21 cellular contexts compared by ENCODE assay signal in genomic region chrX:39757971-39758370, GRCh38.
DNase-seq lines count a peak whose midpoint lies in the region; ATAC-seq and TF ChIP-seq lines count a peak whose summit lies in the region.
"Had no signal": no experiment of that assay in that cellular context is flagged by ENCODE, and none has a peak within 500 bp of the region (broad histone marks: within the 10 kb centered on the region; RNA-seq: fewer than 3 reads in every experiment).

No MANE protein-coding gene starts in this region.

- no peak for ATAC-seq in CD4-positive, alpha-beta T cell (ENCODE audit: poor library complexity)
- ATAC-seq: left ventricle myocardium superior; naive thymus-derived CD4-positive, alpha-beta T cell; Panc1 had no signal

- H3K27me3 Mint-ChIP-seq in mesothelial cell of epicardium (ENCODE audit: low read depth), result no peaks in the 10 kb centered on the region
- H3K27me3 Mint-ChIP-seq in CD4-positive, alpha-beta T cell, result no peaks in the 10 kb centered on the region
- H3K27me3 Mint-ChIP-seq: activated B cell treated with CpG ODN at 0.5 μM for 24 hours; activated naive CD4-positive, alpha-beta T cell treated with anti-CD3 and anti-CD28 coated beads, Interleukin-2, amount 50 U/mL, for 24 hours; naive thymus-derived CD4-positive, alpha-beta T cell had no signal

- peak overlapping the region; percentile 22 for H3K27ac Mint-ChIP-seq in mesothelial cell of epicardium
- H3K27ac Mint-ChIP-seq in CD4-positive, alpha-beta T cell, result no peak overlapping the region
- H3K27ac Mint-ChIP-seq: activated B cell treated with CpG ODN at 0.5 μM for 24 hours; activated naive CD4-positive, alpha-beta T cell treated with anti-CD3 and anti-CD28 coated beads, Interleukin-2, amount 50 U/mL, for 24 hours; naive thymus-derived CD4-positive, alpha-beta T cell had no signal

- H3K9me3 Mint-ChIP-seq in mesothelial cell of epicardium, result peaks cover 8% of the 10 kb centered on the region
- H3K9me3 Mint-ChIP-seq in CD4-positive, alpha-beta T cell, result no peaks in the 10 kb centered on the region
- H3K9me3 Mint-ChIP-seq: activated B cell treated with CpG ODN at 0.5 μM for 24 hours; activated naive CD4-positive, alpha-beta T cell treated with anti-CD3 and anti-CD28 coated beads, Interleukin-2, amount 50 U/mL, for 24 hours; naive thymus-derived CD4-positive, alpha-beta T cell had no signal

- H3K4me1 Mint-ChIP-seq in mesothelial cell of epicardium, result peaks cover 52% of the 10 kb centered on the region
- H3K4me1 Mint-ChIP-seq in CD4-positive, alpha-beta T cell (ENCODE audit: low read depth), result no peaks in the 10 kb centered on the region
- H3K4me1 Mint-ChIP-seq: activated B cell treated with CpG ODN at 0.5 μM for 24 hours had no signal

- CTCF ChIA-PET in GM10248 (lab: Yijun Ruan, JAX), result no interaction called here
- CTCF ChIA-PET in CD4-positive, alpha-beta T cell (lab: Charles Lee), result no interaction called here

- TF ChIP-seq CTCF in mesothelial cell of epicardium (IDR thresholded peaks at IDR 0.05; ENCODE audit: unreplicated experiment), result no peak
- no peak for TF ChIP-seq CTCF in GM10248 (IDR thresholded peaks at IDR 0.05; ENCODE audit: control extremely low read depth, extremely low read depth, low read depth, missing control alignments)
- no peak for TF ChIP-seq CTCF in CD4-positive, alpha-beta T cell (IDR thresholded peaks at IDR 0.05)

- no peaks in the 10 kb centered on the region for H3K27me3 ChIP-seq in CD4-positive, alpha-beta T cell (ENCODE audit: control insufficient read depth, insufficient read depth, low read length)
- H3K27me3 ChIP-seq: transverse colon had no signal

- POLR2A ChIA-PET in GM10248 (lab: Yijun Ruan, JAX), result no interaction called here
- POLR2A ChIA-PET in CD4-positive, alpha-beta T cell (lab: Charles Lee), result interaction anchor here (1.1 kb wide), 1 partner anchor 339 kb away, joined by 3 read pairs; the partner anchor contains the start of gene BCOR

- no peaks in the 10 kb centered on the region for H3K9me3 ChIP-seq in CD4-positive, alpha-beta T cell (ENCODE audit: control insufficient read depth, low read length)
- H3K9me3 ChIP-seq: transverse colon had no signal

- H3K4me3 Mint-ChIP-seq in mesothelial cell of epicardium, result no peak overlapping the region
- H3K4me3 Mint-ChIP-seq in CD4-positive, alpha-beta T cell, result no peak overlapping the region
- H3K4me3 Mint-ChIP-seq: activated B cell treated with CpG ODN at 0.5 μM for 24 hours; activated naive CD4-positive, alpha-beta T cell treated with anti-CD3 and anti-CD28 coated beads, Interleukin-2, amount 50 U/mL, for 24 hours; naive thymus-derived CD4-positive, alpha-beta T cell had no signal

- intact Hi-C loops in CD4-positive, alpha-beta T cell (cut with DNase I, micrococcal nuclease), result loop anchor here in 1 of 2 experiments (5.0 kb wide), 1 partner anchor 39 kb away; no protein-coding TSS in a partner anchor

- H3K27ac ChIP-seq in CD4-positive, alpha-beta T cell (ENCODE audit: low read depth, low read length), result no peak overlapping the region

- DNase-seq in AG08395 (ENCODE audit: low spot score) (peak; percentile 40), NCI-H226 (peak; percentile 51), dermis microvascular lymphatic vessel endothelial cell (ENCODE audit: low read depth in 2 of 2) (peak; percentile 57 to 89), mesothelial cell of epicardium (ENCODE audit: low spot score in 2 of 2, unreplicated experiment in 2 of 2) (no peak), NCI-H1417 treated with DMSO at 0.1 percent for 48 hours (lab: John Stamatoyannopoulos, UW) (no peak), GM10248 (ENCODE audit: extremely low spot score) (no peak), iPS-NIHi11 (ENCODE audit: low spot score) (no peak)
- no peak for DNase-seq in CD4-positive, alpha-beta T cell
- DNase-seq: activated B cell treated with CpG ODN at 0.5 μM for 24 hours; activated CD8-positive, alpha-beta memory T cell treated with anti-CD3 and anti-CD28 coated beads, Interleukin-2, amount 50 U/mL, for 4 hours; cerebellar nuclear complex; hypothalamus; left ventricle myocardium superior; naive thymus-derived CD4-positive, alpha-beta T cell; NCI-H1694 treated with DMSO at 0.1 percent for 48 hours; NCI-H510A treated with DMSO at 0.1 percent for 48 hours; stimulated activated CD4-positive, alpha-beta T cell treated with anti-CD3 and anti-CD28 coated beads, Interleukin-2, amount 100 ng/mL, for 48 hours; stimulated activated CD8-positive, alpha-beta memory T cell treated with anti-CD3 and anti-CD28 coated beads, Interleukin-4, amount 100 ng/mL, for 48 hours; transverse colon had no signal

- no peaks in the 10 kb centered on the region for H3K36me3 Mint-ChIP-seq in mesothelial cell of epicardium
- H3K36me3 Mint-ChIP-seq in CD4-positive, alpha-beta T cell (ENCODE audit: low read depth), result no peaks in the 10 kb centered on the region
- H3K36me3 Mint-ChIP-seq: activated naive CD4-positive, alpha-beta T cell treated with anti-CD3 and anti-CD28 coated beads, Interleukin-2, amount 50 U/mL, for 24 hours; naive thymus-derived CD4-positive, alpha-beta T cell had no signal

Comparison
In these comparisons a context has a peak if more than half of its experiments do, and no peak if none do; other contexts are left out.
1. DNase-seq: peak in AG08395 (single experiment), NCI-H226 (single experiment) and dermis microvascular lymphatic vessel endothelial cell (2 of 2); none in mesothelial cell of epicardium (0 of 2), NCI-H1417 treated with DMSO at 0.1 percent for 48 hours (single experiment), GM10248 (single experiment), iPS-NIHi11 (single experiment) and CD4-positive, alpha-beta T cell (0 of 10).